ENCODE assay signal across 9 cellular contexts in the genomic region with DNA sequence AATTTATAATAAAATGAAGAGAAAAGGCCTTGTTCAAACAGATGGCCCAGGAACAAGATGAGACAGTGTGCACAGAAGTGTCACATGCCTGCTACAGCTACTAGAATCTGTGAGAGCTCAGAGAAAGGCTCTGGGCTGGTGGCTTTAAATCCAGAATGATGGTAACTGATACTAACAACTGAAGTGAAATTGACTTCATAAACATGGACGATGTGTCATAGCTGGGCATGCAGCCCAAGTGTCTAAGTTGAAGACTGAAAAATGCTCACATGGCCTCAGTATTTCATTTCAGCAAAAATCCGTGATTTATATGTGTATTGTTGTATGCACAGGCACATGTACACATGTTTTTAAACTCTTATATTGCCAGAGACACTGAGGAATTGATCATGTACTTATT.
DNase-seq lines count a peak whose midpoint lies in the region; FAIRE-seq lines count a peak whose summit lies in the region.
"Had no signal": no experiment of that assay in that cellular context is flagged by ENCODE, and none has a peak within 500 bp of the region (broad histone marks: within the 10 kb centered on the region; RNA-seq: fewer than 3 reads in every experiment).

No MANE protein-coding gene starts in this region.

- no peaks in the 10 kb centered on the region for H3K79me2 ChIP-seq in Karpas-422 (ENCODE audit: low read length)

- DNase-seq in COLO829 (ENCODE audit: low spot score) (peak; percentile 72), NCI-H2107 (lab: John Stamatoyannopoulos, UW) (peak; percentile 83), dermis blood vessel endothelial cell (peak; percentile 86), occipital lobe (lab: John Stamatoyannopoulos, UW) (peak; percentile 2), frontal cortex (ENCODE audit: low spot score in 2 of 2) (no peak), Karpas-422 (no peak), germinal center (ENCODE audit: low spot score) (no peak)
- DNase-seq in stimulated activated CD4-positive, alpha-beta T cell treated with anti-CD3 and anti-CD28 coated beads, Interleukin-4, amount 100 ng/mL, for 24 hours: no peak

- 0 out of 2 replicates have a peak, but pooled peaks cover 2% of the 10 kb centered on the region for H3K27me3 ChIP-seq in Karpas-422 (ENCODE audit: low read length)

- H3K9me3 ChIP-seq in Karpas-422 (ENCODE audit: low read length): no peaks in the 10 kb centered on the region

- no peak overlapping the region for H3K9ac ChIP-seq in Karpas-422 (ENCODE audit: low read length)

- H4K20me1 ChIP-seq in Karpas-422 (ENCODE audit: insufficient read depth, low read depth, low read length): no peaks in the 10 kb centered on the region

- no peak overlapping the region for H3K4me2 ChIP-seq in Karpas-422 (ENCODE audit: low read depth, low read length, poor library complexity, severe bottlenecking)

- no peak overlapping the region for H3K27ac ChIP-seq in Karpas-422 (ENCODE audit: low read length)
- H3K27ac ChIP-seq: cardiac muscle cell had no signal

- H3K9me2 ChIP-seq in Karpas-422 (replicated peaks; ENCODE audit: insufficient read depth, low read length): no peaks in the 10 kb centered on the region

- H2AFZ ChIP-seq in Karpas-422 (ENCODE audit: low read length): no peak overlapping the region

- no peak overlapping the region for H3K4me3 ChIP-seq in Karpas-422 (ENCODE audit: low read length)
- H3K4me3 ChIP-seq: cardiac muscle cell had no signal

- H3K36me3 ChIP-seq in Karpas-422 (ENCODE audit: insufficient read depth, low read length): no peaks in the 10 kb centered on the region
- H3K36me3 ChIP-seq: cardiac muscle cell had no signal

- peaks cover 13% of the 10 kb centered on the region for H3K4me1 ChIP-seq in Karpas-422 (ENCODE audit: low read length)

- FAIRE-seq in frontal cortex (lab: Jason Lieb, UNC): no peak

Comparison
In these comparisons a context has a peak if more than half of its experiments do, and no peak if none do; other contexts are left out.
1. DNase-seq: peak in COLO829 (single experiment), NCI-H2107 (single experiment), dermis blood vessel endothelial cell (single experiment) and occipital lobe (single experiment); none in frontal cortex (0 of 2), stimulated activated CD4-positive, alpha-beta T cell treated with anti-CD3 and anti-CD28 coated beads, Interleukin-4, amount 100 ng/mL, for 24 hours (single experiment), Karpas-422 (single experiment) and germinal center (single experiment).